ENCODE assay signal across 29 cellular contexts in the genomic region with DNA sequence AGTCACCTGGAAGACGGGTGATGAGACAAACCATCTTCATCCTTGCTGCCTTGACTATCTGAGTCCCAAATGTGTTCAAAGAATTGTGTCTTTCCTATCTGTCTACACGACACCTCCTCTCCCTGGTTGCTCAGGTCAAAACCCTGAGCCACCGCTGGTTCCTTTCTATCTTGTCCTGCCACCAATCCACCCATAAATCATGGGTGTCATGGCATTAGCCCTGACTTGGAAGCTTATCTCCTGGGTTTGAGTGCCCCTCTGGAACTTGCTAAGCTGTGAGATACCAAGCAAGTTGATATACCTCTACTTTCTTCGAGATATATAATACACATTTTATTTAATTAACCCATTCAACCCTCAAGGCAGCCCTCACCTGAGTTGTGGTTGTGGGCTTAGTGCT. TPM values are rescaled to one million over a fixed set of nuclear protein-coding genes. Genes with fewer than 3 reads are reported as not detected.
"Had no signal": no experiment of that assay in that cellular context is flagged by ENCODE, and none has a peak within 500 bp of the region (broad histone marks: within the 10 kb centered on the region; RNA-seq: fewer than 3 reads in every experiment).

No MANE protein-coding gene starts in this region.

- FAIRE-seq: endothelial cell of umbilical vein, islet of Langerhans, keratinocyte had no signal

- H3K36me3 ChIP-seq: colonic mucosa, esophagus squamous epithelium, gastrocnemius medialis, heart right ventricle, left lung, lower lobe of right lung had no signal

- H3K27me3 ChIP-seq: colonic mucosa had no signal

- H3K27ac ChIP-seq: colonic mucosa, dorsolateral prefrontal cortex, esophagus squamous epithelium, gastrocnemius medialis, heart right ventricle, left lung, lower lobe of right lung had no signal

- H3K9me3 ChIP-seq: colonic mucosa, gastrocnemius medialis, lower lobe of right lung had no signal

- H3K4me1 ChIP-seq: colonic mucosa, esophagus squamous epithelium, gastrocnemius medialis, heart right ventricle, left lung, lower lobe of right lung had no signal

- H3K4me3 ChIP-seq: colonic mucosa, dorsolateral prefrontal cortex, esophagus squamous epithelium, gastrocnemius medialis, heart right ventricle, left lung, lower lobe of right lung had no signal

- DNase-seq: colonic mucosa; cortex of kidney; dorsolateral prefrontal cortex; effector CD4-positive, alpha-beta T cell; effector memory CD4-positive, alpha-beta T cell; esophagus squamous epithelium; foreskin fibroblast; foreskin melanocyte; gastrocnemius medialis; glutamatergic neuron; head of caudate nucleus; heart right ventricle; hippocampal formation; left cardiac atrium; left lung; left ventricle myocardium superior; lower lobe of right lung; mammary epithelial cell; mesendoderm; midbrain had no signal

- ATAC-seq: gastrocnemius medialis, heart right ventricle, left cardiac atrium, left lung, left ventricle myocardium superior, lower lobe of right lung had no signal

RNA-seq across cellular contexts. Expression of gene ASCL4, which starts 57.9 kb away (rescaled TPM):
- total RNA-seq: chondrocyte, colonic mucosa, endothelial cell of umbilical vein, epithelial cell of proximal tubule, gastrocnemius medialis, glomerular endothelial cell, heart right ventricle, kidney epithelial cell, left lung, left ventricle myocardium superior, lower lobe of right lung, mammary epithelial cell, mononuclear cell, mucosa of gallbladder had no signal
- polyA plus RNA-seq: endothelial cell of umbilical vein, heart right ventricle, keratinocyte, mammary epithelial cell had no signal
